In genomic region chr5:4575608-4576007, GRCh38 we compare ENCODE assay signal across 19 cellular contexts.
DNase-seq lines count a peak whose midpoint lies in the region; TF ChIP-seq lines count a peak whose summit lies in the region.
"Had no signal": no experiment of that assay in that cellular context is flagged by ENCODE, and none has a peak within 500 bp of the region (broad histone marks: within the 10 kb centered on the region; RNA-seq: fewer than 3 reads in every experiment).

No MANE protein-coding gene starts in this region.

- H3K27me3 ChIP-seq in BLaER1: no peaks in the 10 kb centered on the region
- H3K27me3 ChIP-seq in Loucy (ENCODE audit: insufficient read depth, low read length, poor library complexity, severe bottlenecking): no peaks in the 10 kb centered on the region
- H3K27me3 ChIP-seq in SJSA1 (replicated peaks): no peaks in the 10 kb centered on the region

- no peaks in the 10 kb centered on the region for H4K20me1 ChIP-seq in BLaER1
- H4K20me1 ChIP-seq in Loucy (ENCODE audit: insufficient read depth, low read length, poor library complexity, severe bottlenecking): no peaks in the 10 kb centered on the region

- H3K4me1 ChIP-seq in BLaER1 (peaks cover 59% of the 10 kb centered on the region), Loucy (ENCODE audit: insufficient read depth, low read length, poor library complexity, severe bottlenecking) (peaks cover 16% of the 10 kb centered on the region), SJSA1 (replicated peaks) (peaks cover 50% of the 10 kb centered on the region)
- H3K4me1 ChIP-seq: A549, Caco-2 had no signal

- H3K4me2 ChIP-seq in BLaER1: peak overlapping the region; percentile 73
- peak overlapping the region; percentile 49 for H3K4me2 ChIP-seq in Loucy (ENCODE audit: low read depth, low read length, poor library complexity, severe bottlenecking)
- H3K4me2 ChIP-seq: A549 had no signal

- DNase-seq in SJSA1 (ENCODE audit: low read depth in 1 of 2, low spot score in 2 of 2) (no peak), mesothelial cell of epicardium (ENCODE audit: low spot score in 2 of 2, unreplicated experiment in 2 of 2) (no peak), COR-L47 (lab: John Stamatoyannopoulos, UW) (no peak), G401 (ENCODE audit: low spot score) (no peak), NCI-H2196 treated with DMSO at 0.1 percent for 48 hours (lab: John Stamatoyannopoulos, UW; ENCODE audit: unreplicated experiment) (no peak)
- DNase-seq: 8988T; C1 segment of cervical spinal cord; Caco-2; CD4-positive, alpha-beta memory T cell; DMS153; DMS79; H7; HCEC 1CT had no signal

- H3K27ac Mint-ChIP-seq in mesothelial cell of epicardium: no peak overlapping the region
- H3K27ac Mint-ChIP-seq: B cell; CD4-positive, alpha-beta memory T cell had no signal

- peaks cover 4% of the 10 kb centered on the region for H3K27me3 Mint-ChIP-seq in mesothelial cell of epicardium (ENCODE audit: low read depth)
- H3K27me3 Mint-ChIP-seq: B cell; CD4-positive, alpha-beta memory T cell had no signal

- H3K27ac ChIP-seq in BLaER1: peak overlapping the region; percentile 56; the same call in 1 of the 2 replicates
- peak overlapping the region; percentile 71 for H3K27ac ChIP-seq in SJSA1
- H3K27ac ChIP-seq: A549, GM23248 had no signal

- no peaks in the 10 kb centered on the region for H3K9me2 ChIP-seq in Loucy (replicated peaks; ENCODE audit: low read depth, low read length)

- peak overlapping the region; percentile 79 for H2AFZ ChIP-seq in Loucy (ENCODE audit: low read length)
- H2AFZ ChIP-seq: GM23248 had no signal

- H3K4me3 Mint-ChIP-seq in mesothelial cell of epicardium: no peak overlapping the region
- H3K4me3 Mint-ChIP-seq: B cell; CD4-positive, alpha-beta memory T cell had no signal

- no peaks in the 10 kb centered on the region for H3K36me3 Mint-ChIP-seq in mesothelial cell of epicardium
- H3K36me3 Mint-ChIP-seq: CD4-positive, alpha-beta memory T cell had no signal

- in situ Hi-C loops in G401 (cut with HindIII; ENCODE audit: low sequenced_read_pairs): no loop called here

- peaks cover 16% of the 10 kb centered on the region for H3K9me3 ChIP-seq in BLaER1
- no peaks in the 10 kb centered on the region for H3K9me3 ChIP-seq in Loucy (ENCODE audit: insufficient read depth, low read depth, low read length)
- H3K9me3 ChIP-seq in SJSA1 (replicated peaks): no peaks in the 10 kb centered on the region
- H3K9me3 ChIP-seq: Caco-2 had no signal

- H3K4me3 ChIP-seq in BLaER1 (no peak overlapping the region; the same call in 1 of the 2 replicates), Loucy (ENCODE audit: low read length, poor library complexity, severe bottlenecking) (no peak overlapping the region), SJSA1 (no peak overlapping the region)
- H3K4me3 ChIP-seq: A549, GM12878, GM23248 had no signal

- H3K36me3 ChIP-seq in BLaER1 (no peaks in the 10 kb centered on the region), Loucy (ENCODE audit: insufficient read depth, low read length) (no peaks in the 10 kb centered on the region), SJSA1 (no peaks in the 10 kb centered on the region)

- no peaks in the 10 kb centered on the region for H3K79me2 ChIP-seq in Loucy (ENCODE audit: insufficient read depth, low read length)

- peaks cover 17% of the 10 kb centered on the region for H3K4me1 Mint-ChIP-seq in mesothelial cell of epicardium
- H3K4me1 Mint-ChIP-seq: B cell; CD4-positive, alpha-beta memory T cell had no signal

- H3K9ac ChIP-seq in BLaER1: peak overlapping the region; percentile 63; the same call in 1 of the 2 replicates
- H3K9ac ChIP-seq in Loucy (ENCODE audit: low read depth, low read length, poor library complexity, severe bottlenecking): no peak overlapping the region
- H3K9ac ChIP-seq: GM23248 had no signal

- no peaks in the 10 kb centered on the region for H3F3A ChIP-seq in Loucy (ENCODE audit: low read depth)

- no peak for TF ChIP-seq CTCF in Loucy (conservative IDR thresholded peaks at IDR 0.05; ENCODE audit: low read length)
- no peak for TF ChIP-seq CTCF in mesothelial cell of epicardium (IDR thresholded peaks at IDR 0.05; ENCODE audit: unreplicated experiment)

- H3K9me3 Mint-ChIP-seq in mesothelial cell of epicardium: peaks cover 7% of the 10 kb centered on the region
